Comparison of ENCODE assay signal across 16 cellular contexts in genomic region chr5:110056580-110057114, GRCh38.
A peak's percentile ranks its signal among the peaks of the same experiment; 100 is the strongest.
DNase-seq lines count a peak whose midpoint lies in the region; ATAC-seq and TF ChIP-seq lines count a peak whose summit lies in the region.
"Had no signal": no experiment of that assay in that cellular context is flagged by ENCODE, and none has a peak within 500 bp of the region (broad histone marks: within the 10 kb centered on the region; RNA-seq: fewer than 3 reads in every experiment).

No MANE protein-coding gene starts in this region.

- H3K4me3 Mint-ChIP-seq in WTC11: peak overlapping the region; percentile 20
- H3K4me3 Mint-ChIP-seq: CD4-positive, alpha-beta T cell; HFFc6 had no signal

- peaks cover 50% of the 10 kb centered on the region for H3K4me1 ChIP-seq in BLaER1
- H3K4me1 ChIP-seq in HUES48 (ENCODE audit: control insufficient read depth, insufficient read depth, low read length): peaks cover 28% of the 10 kb centered on the region

- CTCF ChIA-PET in WTC11 (lab: Charles Lee): interaction anchor here (0.9 to 2.0 kb wide), 3 partner anchors 17 to 368 kb away, joined by 3 to 6 read pairs (median 4); no protein-coding TSS in a partner anchor

- H3K27ac ChIP-seq in BLaER1 (no peak overlapping the region), HUES48 (ENCODE audit: low read depth, low read length) (peak overlapping the region; percentile 60)

- POLR2A ChIA-PET in WTC11 (lab: Charles Lee): interaction anchor here (0.6 kb wide), 1 partner anchor 259 kb away, joined by 3 read pairs; no protein-coding TSS in a partner anchor

- no peak for DNase-seq in WTC11 (ENCODE audit: low spot score)
- DNase-seq in iPS-NIHi11 (ENCODE audit: low spot score): peak; percentile 17
- DNase-seq in foreskin fibroblast: no peak
- DNase-seq in NCI-H146 treated with DMSO at 0.1 percent for 48 hours (lab: John Stamatoyannopoulos, UW; ENCODE audit: unreplicated experiment): no peak
- DNase-seq: 8988T; AML-193; C1 segment of cervical spinal cord; CD4-positive, alpha-beta T cell; HCEC 1CT; HFFc6 had no signal

- peak overlapping the region; percentile 83 for H3K27ac Mint-ChIP-seq in WTC11
- H3K27ac Mint-ChIP-seq: CD4-positive, alpha-beta T cell; HFFc6 had no signal

- H3K9me3 ChIP-seq in BLaER1 (no peaks in the 10 kb centered on the region; the same call in 1 of the 2 replicates), HUES48 (ENCODE audit: control insufficient read depth, insufficient read depth, low read length) (no peaks in the 10 kb centered on the region)

- H3K27me3 Mint-ChIP-seq in WTC11 (ENCODE audit: low read depth): no peaks in the 10 kb centered on the region; the same call in 1 of the 2 replicates
- H3K27me3 Mint-ChIP-seq: CD4-positive, alpha-beta T cell had no signal

- peaks cover 52% of the 10 kb centered on the region for H3K4me1 Mint-ChIP-seq in WTC11

- H3K4me3 ChIP-seq in BLaER1 (no peak overlapping the region), HUES48 (ENCODE audit: low read depth, low read length) (no peak overlapping the region), foreskin fibroblast (ENCODE audit: low read depth in 1 of 2, low read length in 2 of 2) (no peak overlapping the region)
- H3K4me3 ChIP-seq: GM12878 had no signal

- no peak for TF ChIP-seq CTCF in WTC11 (IDR thresholded peaks at IDR 0.05)
- no peak for TF ChIP-seq CTCF in foreskin fibroblast (IDR thresholded peaks at IDR 0.05; ENCODE audit: low read depth, low read length)

- no peaks in the 10 kb centered on the region for H3K9me3 Mint-ChIP-seq in WTC11
- H3K9me3 Mint-ChIP-seq: CD4-positive, alpha-beta T cell; HFFc6 had no signal

- H3K9ac ChIP-seq in BLaER1: no peak overlapping the region
- no peak overlapping the region for H3K9ac ChIP-seq in HUES48 (ENCODE audit: low read depth, low read length)

- ATAC-seq in WTC11: peak; percentile 70
- ATAC-seq in esophagus mucosa: no peak
- no peak for ATAC-seq in HG03139 (IDR thresholded peaks at IDR 0.05; ENCODE audit: unreplicated experiment)
- ATAC-seq: GM12878, HepG2 had no signal

- peak overlapping the region; percentile 85 for H3K4me2 ChIP-seq in BLaER1

- H3K27me3 ChIP-seq in BLaER1 (no peaks in the 10 kb centered on the region), HUES48 (ENCODE audit: control insufficient read depth, insufficient read depth, low read length) (no peaks in the 10 kb centered on the region)

- H4K20me1 ChIP-seq in BLaER1: no peaks in the 10 kb centered on the region

- H3K36me3 ChIP-seq in BLaER1: no peaks in the 10 kb centered on the region
- no peaks in the 10 kb centered on the region for H3K36me3 ChIP-seq in HUES48 (ENCODE audit: control insufficient read depth, insufficient read depth, low read length)

- H3K36me3 Mint-ChIP-seq in WTC11: no peaks in the 10 kb centered on the region

TF ChIP-seq in WTC11, 78 proteins besides CTCF, POLR2A, EP300 and RAD21:
- TF ChIP-seq ZSCAN18 (CRISPR knock-in tag; IDR thresholded peaks at IDR 0.05): no peak
- TF ChIP-seq TCF7 (CRISPR knock-in tag; IDR thresholded peaks at IDR 0.05; ENCODE audit: low read depth): no peak
- no peak for TF ChIP-seq ATF1 (CRISPR knock-in tag; IDR thresholded peaks at IDR 0.05)
